Comparison of ENCODE assay signal across 12 cellular contexts in genomic region chr4:99324978-99325377, GRCh38. TPM values are rescaled to one million over a fixed set of nuclear protein-coding genes. Genes with fewer than 3 reads are reported as not detected.
DNase-seq lines count a peak whose midpoint lies in the region; ATAC-seq and TF ChIP-seq lines count a peak whose summit lies in the region.
"Had no signal": no experiment of that assay in that cellular context is flagged by ENCODE, and none has a peak within 500 bp of the region (broad histone marks: within the 10 kb centered on the region; RNA-seq: fewer than 3 reads in every experiment).

No MANE protein-coding gene starts in this region.

- TF ChIP-seq CTCF in esophagus muscularis mucosa (IDR thresholded peaks at IDR 0.05), result no peak
- no peak for TF ChIP-seq CTCF in lung (IDR thresholded peaks at IDR 0.05; ENCODE audit: control extremely low read depth, extremely low read depth)
- no peak for TF ChIP-seq CTCF in testis (IDR thresholded peaks at IDR 0.05)

- 15% methylated on average over 3 of the region's 3 CpGs for WGBS in esophagus muscularis mucosa
- 35 to 69% methylated on average over 3 of the region's 3 CpGs for WGBS in lung, 2 donors
- 45% methylated on average over 3 of the region's 3 CpGs for WGBS in testis, 2 donors

- no peak overlapping the region for H3K27ac Mint-ChIP-seq in activated T-helper 2 cell treated with anti-CD3 and anti-CD28 coated beads, Interferon-gamma antibody, Interleukin-2, Interleukin-4, amounts not matched to agents 10 μg/mL and 5 μg/mL and 100 μg/mL, durations not matched to agents 14 hours and 24 hours and 36 hours
- H3K27ac Mint-ChIP-seq: activated T-cell treated with anti-CD3 and anti-CD28 coated beads, Interleukin-2, amount 50 U/mL, for 72 hours had no signal

- no peak for ATAC-seq in lung (ENCODE audit: insufficient read depth, low FRiP score)
- no peak for ATAC-seq in HG03521 (IDR thresholded peaks at IDR 0.05; ENCODE audit: unreplicated experiment)
- ATAC-seq: activated T-cell treated with anti-CD3 and anti-CD28 coated beads, Interleukin-2, amount 50 U/mL, for 72 hours had no signal

- H3K27ac ChIP-seq in esophagus muscularis mucosa (replicated peaks in 1 of 4) (peak overlapping the region; percentile 79 to 85 (median 83)), lung (ENCODE audit: low read depth in 1 of 2, low read length in 1 of 2) (no peak overlapping the region), testis (peak overlapping the region; percentile 65 to 86)

- no peaks in the 10 kb centered on the region for H3K4me1 Mint-ChIP-seq in activated T-helper 2 cell treated with anti-CD3 and anti-CD28 coated beads, Interferon-gamma antibody, Interleukin-2, Interleukin-4, amounts not matched to agents 10 μg/mL and 5 μg/mL and 100 μg/mL, durations not matched to agents 14 hours and 24 hours and 36 hours (ENCODE audit: low read depth)

- H3K27me3 ChIP-seq in esophagus muscularis mucosa (no peaks in the 10 kb centered on the region), lung (ENCODE audit: control insufficient read depth, insufficient read depth) (no peaks in the 10 kb centered on the region), testis (no peaks in the 10 kb centered on the region)

- no peaks in the 10 kb centered on the region for H3K27me3 Mint-ChIP-seq in activated T-helper 2 cell treated with anti-CD3 and anti-CD28 coated beads, Interferon-gamma antibody, Interleukin-2, Interleukin-4, amounts not matched to agents 10 μg/mL and 5 μg/mL and 100 μg/mL, durations not matched to agents 14 hours and 24 hours and 36 hours (ENCODE audit: low read depth)

- no peaks in the 10 kb centered on the region for H3K9me3 Mint-ChIP-seq in activated T-helper 2 cell treated with anti-CD3 and anti-CD28 coated beads, Interferon-gamma antibody, Interleukin-2, Interleukin-4, amounts not matched to agents 10 μg/mL and 5 μg/mL and 100 μg/mL, durations not matched to agents 14 hours and 24 hours and 36 hours
- H3K9me3 Mint-ChIP-seq: activated T-cell treated with anti-CD3 and anti-CD28 coated beads, Interleukin-2, amount 50 U/mL, for 72 hours had no signal

- DNase-seq in LHCN-M2 (ENCODE audit: low read depth) (peak; percentile 35), esophagus muscularis mucosa (ENCODE audit: extremely low spot score) (no peak), lung (ENCODE audit: low spot score) (peak; percentile 56), testis (peak; percentile 73), NCI-H774 (lab: John Stamatoyannopoulos, UW) (no peak), SW 1271 (lab: John Stamatoyannopoulos, UW) (no peak)
- no peak for DNase-seq in activated T-helper 2 cell treated with anti-CD3 and anti-CD28 coated beads, Interferon-gamma antibody, Interleukin-2, Interleukin-4, amounts not matched to agents 10 μg/mL and 5 μg/mL and 100 μg/mL, durations not matched to agents 14 hours and 24 hours and 36 hours (ENCODE audit: low spot score)
- DNase-seq: activated T-cell treated with anti-CD3 and anti-CD28 coated beads, Interleukin-2, amount 50 U/mL, for 72 hours; Calu3; NCI-H1048 had no signal

- H3K4me3 ChIP-seq in esophagus muscularis mucosa, result no peak overlapping the region
- no peak overlapping the region for H3K4me3 ChIP-seq in lung
- no peak overlapping the region for H3K4me3 ChIP-seq in testis
- H3K4me3 ChIP-seq: skin epidermis had no signal

- peaks cover 0 to 10% (median 2%) of the 10 kb centered on the region in 4 donors for H3K9me3 ChIP-seq in esophagus muscularis mucosa
- H3K9me3 ChIP-seq in lung (ENCODE audit: control insufficient read depth in 2 of 2, insufficient read depth in 1 of 2, low read length in 1 of 2), result peaks cover 0 to 2% of the 10 kb centered on the region in 2 donors
- no peaks in the 10 kb centered on the region for H3K9me3 ChIP-seq in testis

- H3K36me3 ChIP-seq in esophagus muscularis mucosa (no peaks in the 10 kb centered on the region), lung (ENCODE audit: control insufficient read depth in 2 of 2, insufficient read depth in 2 of 2, low read length in 2 of 2) (no peaks in the 10 kb centered on the region), testis (ENCODE audit: low read depth, missing control alignments) (no peaks in the 10 kb centered on the region)

- intact Hi-C loops in esophagus muscularis mucosa (cut with DNase I), result loop anchor here (5.0 kb wide), 2 partner anchors 57 to 77 kb away; no protein-coding TSS in a partner anchor
- intact Hi-C loops in testis (cut with DNase I; ENCODE audit: low total_unique reads), result loop anchor here (10.0 kb wide), 1 partner anchor 60 kb away; no protein-coding TSS in a partner anchor
- intact Hi-C loops in activated T-helper 2 cell treated with anti-CD3 and anti-CD28 coated beads, Interferon-gamma antibody, Interleukin-2, Interleukin-4, amounts not matched to agents 10 μg/mL and 5 μg/mL and 100 μg/mL, durations not matched to agents 14 hours and 24 hours and 36 hours (cut with micrococcal nuclease), result no loop called here

- H3K4me1 ChIP-seq in esophagus muscularis mucosa (peaks cover 18 to 53% (median 40%) of the 10 kb centered on the region in 4 donors), lung (ENCODE audit: control insufficient read depth in 2 of 2, insufficient read depth in 2 of 2, low read length in 2 of 2) (no peaks in the 10 kb centered on the region), testis (peaks cover 16% of the 10 kb centered on the region)

- H3K4me3 Mint-ChIP-seq in activated T-helper 2 cell treated with anti-CD3 and anti-CD28 coated beads, Interferon-gamma antibody, Interleukin-2, Interleukin-4, amounts not matched to agents 10 μg/mL and 5 μg/mL and 100 μg/mL, durations not matched to agents 14 hours and 24 hours and 36 hours (ENCODE audit: low read depth), result no peak overlapping the region
- H3K4me3 Mint-ChIP-seq: activated T-cell treated with anti-CD3 and anti-CD28 coated beads, Interleukin-2, amount 50 U/mL, for 72 hours had no signal

- H3K36me3 Mint-ChIP-seq in activated T-helper 2 cell treated with anti-CD3 and anti-CD28 coated beads, Interferon-gamma antibody, Interleukin-2, Interleukin-4, amounts not matched to agents 10 μg/mL and 5 μg/mL and 100 μg/mL, durations not matched to agents 14 hours and 24 hours and 36 hours (ENCODE audit: low read depth), result no peaks in the 10 kb centered on the region

- TF ChIP-seq POLR2A in esophagus muscularis mucosa (IDR thresholded peaks at IDR 0.05; ENCODE audit: low read depth) (no peak), testis (IDR thresholded peaks at IDR 0.05) (no peak)

- TF ChIP-seq EP300 in esophagus muscularis mucosa (IDR thresholded peaks at IDR 0.05), result peak; percentile 79

RNA-seq across cellular contexts. Expression of gene ADH1B, which starts 3.8 kb away (rescaled TPM):
- total RNA-seq in LHCN-M2 (2014; rRNA removed) (not detected in 2 replicates), esophagus muscularis mucosa (100 to 1,000 TPM; 301 to 669 (median 438) TPM), lung (1,000 to 10,000 TPM in 1 of 2 donors, 100 to 1,000 TPM in 1; 364 to 1,115 TPM), testis (1 to 10 TPM; 6.4 to 9.4 TPM)
- polyA plus RNA-seq in LHCN-M2 (2012), result not detected
- polyA plus RNA-seq in lung (100 to 1,000 TPM; 106 to 186 TPM), testis (ENCODE audit: insufficient read depth, low read depth, low replicate concordance) (24.6 TPM)
- total RNA-seq in activated T-helper 2 cell treated with anti-CD3 and anti-CD28 coated beads, Interferon-gamma antibody, Interleukin-2, Interleukin-4, amounts not matched to agents 10 μg/mL and 5 μg/mL and 100 μg/mL, durations not matched to agents 14 hours and 24 hours and 36 hours, result not detected in 2 replicates
- total RNA-seq: activated T-cell treated with anti-CD3 and anti-CD28 coated beads, Interleukin-2, amount 50 U/mL, for 72 hours; Calu3 had no signal

RNA-seq across cellular contexts. Expression of gene ADH1C, which starts 27.6 kb away (rescaled TPM):
- total RNA-seq in LHCN-M2 (2014; rRNA removed), result not detected in 2 replicates
- not detected for polyA plus RNA-seq in LHCN-M2 (2012)
- 1 to 10 TPM; 4.0 to 6.1 (median 4.9) TPM for total RNA-seq in esophagus muscularis mucosa
- total RNA-seq in lung, result 1 to 10 TPM; 5.9 to 6.9 TPM
- polyA plus RNA-seq in lung, result 10 to 100 TPM in 1 of 2 donors, 1 to 10 TPM in 1; 2.6 to 14.8 TPM
- total RNA-seq in testis, result 1 to 10 TPM in 1 of 2 donors, under 1 TPM in 1; 0.43 to 2.4 TPM
- polyA plus RNA-seq in testis (ENCODE audit: insufficient read depth, low read depth, low replicate concordance), result 2.6 TPM
- not detected in 2 replicates for total RNA-seq in activated T-helper 2 cell treated with anti-CD3 and anti-CD28 coated beads, Interferon-gamma antibody, Interleukin-2, Interleukin-4, amounts not matched to agents 10 μg/mL and 5 μg/mL and 100 μg/mL, durations not matched to agents 14 hours and 24 hours and 36 hours
- total RNA-seq: activated T-cell treated with anti-CD3 and anti-CD28 coated beads, Interleukin-2, amount 50 U/mL, for 72 hours had no signal

RNA-seq across cellular contexts. Expression of gene ADH1A, which starts 34.2 kb away (rescaled TPM):
- not detected in 2 replicates for total RNA-seq in LHCN-M2 (2014; rRNA removed)
- not detected for polyA plus RNA-seq in LHCN-M2 (2012)
- under 1 TPM in 2 of 4 donors, not detected in 2; 0.58 to 0.99 TPM for total RNA-seq in esophagus muscularis mucosa
- 1 to 10 TPM in 1 of 2 donors, under 1 TPM in 1; 0.23 to 1.4 TPM for total RNA-seq in lung
- under 1 TPM in 1 of 2 donors, not detected in 1; 0.06 TPM for polyA plus RNA-seq in lung
- under 1 TPM in 1 of 2 donors, not detected in 1; 0.31 TPM for total RNA-seq in testis
- 0.84 TPM for polyA plus RNA-seq in testis (ENCODE audit: insufficient read depth, low read depth, low replicate concordance)
- not detected in 2 replicates for total RNA-seq in activated T-helper 2 cell treated with anti-CD3 and anti-CD28 coated beads, Interferon-gamma antibody, Interleukin-2, Interleukin-4, amounts not matched to agents 10 μg/mL and 5 μg/mL and 100 μg/mL, durations not matched to agents 14 hours and 24 hours and 36 hours
- total RNA-seq: activated T-cell treated with anti-CD3 and anti-CD28 coated beads, Interleukin-2, amount 50 U/mL, for 72 hours; Calu3 had no signal

Comparison
In these comparisons a context has a peak if more than half of its experiments do, and no peak if none do; other contexts are left out.
1. DNase-seq: peak in LHCN-M2 (single experiment), lung (single experiment) and testis (single experiment); none in esophagus muscularis mucosa (single experiment), activated T-helper 2 cell treated with anti-CD3 and anti-CD28 coated beads, Interferon-gamma antibody, Interleukin-2, Interleukin-4, amounts not matched to agents 10 μg/mL and 5 μg/mL and 100 μg/mL, durations not matched to agents 14 hours and 24 hours and 36 hours (single experiment), NCI-H774 (single experiment) and SW 1271 (0 of 2).
2. H3K27ac ChIP-seq: peak in esophagus muscularis mucosa (4 of 4) and testis (2 of 2); none in lung (0 of 2).
3. RNA of gene ADH1B, which starts 3.8 kb away (total RNA-seq): 364 to 1,115 TPM in lung and 301 to 669 TPM in esophagus muscularis mucosa; 6.4 to 9.4 TPM in testis, not detected in LHCN-M2 and not detected in activated T-helper 2 cell treated with anti-CD3 and anti-CD28 coated beads, Interferon-gamma antibody, Interleukin-2, Interleukin-4, amounts not matched to agents 10 μg/mL and 5 μg/mL and 100 μg/mL, durations not matched to agents 14 hours and 24 hours and 36 hours; every median in the first group is over 10 times any median in the second.